Comparison of ENCODE assay signal across 13 cellular contexts in genomic region chr3:141798455-141798854, GRCh38. TPM values are rescaled to one million over a fixed set of nuclear protein-coding genes. Genes with fewer than 3 reads are reported as not detected.
DNase-seq lines count a peak whose midpoint lies in the region; FAIRE-seq and TF ChIP-seq lines count a peak whose summit lies in the region.
"Had no signal": no experiment of that assay in that cellular context is flagged by ENCODE, and none has a peak within 500 bp of the region (broad histone marks: within the 10 kb centered on the region; RNA-seq: fewer than 3 reads in every experiment).

No MANE protein-coding gene starts in this region.

- no peaks in the 10 kb centered on the region for H3K79me1 ChIP-seq in neuronal stem cell (ENCODE audit: low read depth, low read length)

- H3K4me3 ChIP-seq in AG10803 (ENCODE audit: low read length), result no peak overlapping the region
- peak overlapping the region; percentile 60 for H3K4me3 ChIP-seq in SJCRH30
- H3K4me3 ChIP-seq in fibroblast of pulmonary artery (replicated peaks; ENCODE audit: low read depth, low read length), result no peak overlapping the region
- no peak overlapping the region for H3K4me3 ChIP-seq in neuronal stem cell (ENCODE audit: low read length in 2 of 2)
- H3K4me3 ChIP-seq in BE2C (ENCODE audit: low read depth, low read length), result no peak overlapping the region
- H3K4me3 ChIP-seq in GM23248, result no peak overlapping the region

- H3K9me3 ChIP-seq in SJCRH30 (replicated peaks) (no peaks in the 10 kb centered on the region), neuronal stem cell (replicated peaks in 1 of 2; ENCODE audit: control insufficient read depth in 2 of 2, insufficient read depth in 1 of 2, low read depth in 1 of 2, low read length in 2 of 2) (no peaks in the 10 kb centered on the region), BE2C (no peaks in the 10 kb centered on the region), GM23248 (ENCODE audit: low read depth) (no peaks in the 10 kb centered on the region)

- no peak overlapping the region for H2BK12ac ChIP-seq in neuronal stem cell (ENCODE audit: low read length)

- peak; percentile 42 for DNase-seq in AG10803 (ENCODE audit: low read depth)
- DNase-seq in SJCRH30, result peak; percentile 27 to 29
- peak; percentile 16 for DNase-seq in fibroblast of pulmonary artery (ENCODE audit: low read depth)
- DNase-seq in neuronal stem cell (ENCODE audit: low spot score), result no peak
- no peak for DNase-seq in BE2C
- DNase-seq in D721Med (ENCODE audit: insufficient read length, low spot score), result no peak
- no peak for DNase-seq in GM23248
- DNase-seq in medulla oblongata (ENCODE audit: extremely low spot score), result no peak
- DNase-seq: C1 segment of cervical spinal cord, hypothalamus, NCI-H2171 treated with DMSO at 0.1 percent for 48 hours had no signal

- no peak overlapping the region for H3K4ac ChIP-seq in neuronal stem cell (ENCODE audit: low read length)

- H3F3A ChIP-seq in GM23248 (ENCODE audit: insufficient read depth), result peaks cover 8% of the 10 kb centered on the region; the same call in 1 of the 2 replicates

- H3K4me2 ChIP-seq in neuronal stem cell (ENCODE audit: insufficient read depth, low read length, poor library complexity, severe bottlenecking), result no peak overlapping the region
- H3K4me2 ChIP-seq in GM23248 (ENCODE audit: unreplicated experiment), result no peak overlapping the region

- H2AFZ ChIP-seq in neuronal stem cell (ENCODE audit: low read length), result peak overlapping the region; percentile 6
- H2AFZ ChIP-seq in GM23248, result no peak overlapping the region

- H3K14ac ChIP-seq in neuronal stem cell (ENCODE audit: low read length), result no peak overlapping the region

- no peaks in the 10 kb centered on the region for H3K9me2 ChIP-seq in GM23248 (ENCODE audit: insufficient read depth)

- in situ Hi-C loops in GM23248 (cut with MboI), result no loop called here

- peak overlapping the region; percentile 81 for H3K18ac ChIP-seq in neuronal stem cell (ENCODE audit: low read length)

- no peak overlapping the region for H3K23ac ChIP-seq in neuronal stem cell (ENCODE audit: low read depth, low read length, poor library complexity)

- H2BK5ac ChIP-seq in neuronal stem cell (ENCODE audit: low read length), result peak overlapping the region; percentile 7

- no peaks in the 10 kb centered on the region for H3K79me2 ChIP-seq in GM23248 (ENCODE audit: insufficient read depth)

- FAIRE-seq in D721Med (lab: Jason Lieb, UNC), result no peak

- TF ChIP-seq CTCF in AG10803 (conservative IDR thresholded peaks at IDR 0.05; ENCODE audit: low read length), result no peak
- no peak for TF ChIP-seq CTCF in fibroblast of pulmonary artery (IDR thresholded peaks at IDR 0.05; ENCODE audit: low read length, missing control alignments)
- TF ChIP-seq CTCF in BE2C (IDR thresholded peaks at IDR 0.05; ENCODE audit: low read depth, low read length), result no peak
- TF ChIP-seq CTCF in D721Med (IDR thresholded peaks at IDR 0.05; ENCODE audit: insufficient read depth, missing control alignments), result no peak

- no CpG with 5 or more reads among the region's 11 CpGs for WGBS in neuronal stem cell (ENCODE audit: extremely low coverage in 2 of 2, insufficient read length in 2 of 2, insufficient replicate concordance in 1 of 2), 2 donors
- WGBS in GM23248 (ENCODE audit: low coverage in 1 of 2, low lambda C conversion rate in 2 of 2, missing lambda C conversion rate in 2 of 2), 2 experiments, result 78 to 81% methylated on average over 10 to 11 of the region's 11 CpGs

- H4K8ac ChIP-seq in neuronal stem cell (ENCODE audit: low read depth, low read length), result no peak overlapping the region

- H3K4me1 ChIP-seq in SJCRH30, result peaks cover 14% of the 10 kb centered on the region; the same call in 1 of the 2 replicates
- peaks cover 11 to 25% of the 10 kb centered on the region in 2 donors for H3K4me1 ChIP-seq in neuronal stem cell (ENCODE audit: control insufficient read depth in 2 of 2, insufficient read depth in 1 of 2, low read depth in 1 of 2, low read length in 2 of 2)
- H3K4me1 ChIP-seq in BE2C, result peaks cover 8% of the 10 kb centered on the region
- peaks cover 9% of the 10 kb centered on the region for H3K4me1 ChIP-seq in GM23248 (ENCODE audit: insufficient read depth)

- H3K27me3 ChIP-seq in SJCRH30 (no peaks in the 10 kb centered on the region), neuronal stem cell (ENCODE audit: control insufficient read depth in 3 of 3, insufficient read depth in 3 of 3, low read depth in 1 of 3, low read length in 3 of 3) (peaks cover 0 to 7% (median 0%) of the 10 kb centered on the region in 3 experiments), BE2C (no peaks in the 10 kb centered on the region), GM23248 (replicated peaks; ENCODE audit: insufficient read depth) (no peaks in the 10 kb centered on the region)

- H2AK5ac ChIP-seq in neuronal stem cell (ENCODE audit: low read depth, low read length), result no peak overlapping the region

- H3K9ac ChIP-seq in neuronal stem cell (ENCODE audit: low read depth, low read length, poor library complexity) (no peak overlapping the region), GM23248 (no peak overlapping the region)

- H3K27ac ChIP-seq in SJCRH30, result no peak overlapping the region
- H3K27ac ChIP-seq in neuronal stem cell (replicated peaks; ENCODE audit: low read length), result no peak overlapping the region
- H3K27ac ChIP-seq in GM23248, result no peak overlapping the region

- H4K91ac ChIP-seq in neuronal stem cell (ENCODE audit: low read depth, low read length, poor library complexity), result no peak overlapping the region

- H2BK15ac ChIP-seq in neuronal stem cell (ENCODE audit: low read length), result no peak overlapping the region

- H2BK120ac ChIP-seq in neuronal stem cell (ENCODE audit: low read depth, low read length), result no peak overlapping the region

- no peaks in the 10 kb centered on the region for H3K36me3 ChIP-seq in SJCRH30
- no peaks in the 10 kb centered on the region for H3K36me3 ChIP-seq in neuronal stem cell (replicated peaks in 1 of 2; ENCODE audit: control insufficient read depth in 2 of 2, insufficient read depth in 2 of 2, low read length in 2 of 2)
- no peaks in the 10 kb centered on the region for H3K36me3 ChIP-seq in BE2C
- no peaks in the 10 kb centered on the region for H3K36me3 ChIP-seq in GM23248 (ENCODE audit: low read depth)

- no peaks in the 10 kb centered on the region for H4K20me1 ChIP-seq in GM23248 (ENCODE audit: insufficient read depth)

RNA-seq across cellular contexts. Expression of gene GRK7, which starts 35.2 kb away (rescaled TPM):
- 0.20 and 0.30 TPM in 2 replicates for total RNA-seq in SJCRH30 (2014; rRNA removed; shearing (Covaris generic))
- not detected for polyA plus RNA-seq in neuronal stem cell (2013, experiment 1 of 2)
- polyA plus RNA-seq in neuronal stem cell (2013, experiment 2 of 2), result not detected
- polyA plus RNA-seq in BE2C (2012; ENCODE audit: insufficient read depth, insufficient read length, low read depth), result not detected
- total RNA-seq in GM23248 (2014; rRNA removed; shearing (Covaris generic)), result not detected in 2 replicates
- polyA plus RNA-seq in GM23248 (2016; fragmentation: Nextera tagmentation; extraction: Ambion mirVana), result 0.08 TPM in 1 of 2 replicates, not detected in the other
- total RNA-seq: chondrocyte, osteoblast had no signal

Comparison
In these comparisons a context has a peak if more than half of its experiments do, and no peak if none do; other contexts are left out.
1. DNase-seq: peak in AG10803 (single experiment), SJCRH30 (2 of 2) and fibroblast of pulmonary artery (single experiment); none in neuronal stem cell (single experiment), BE2C (single experiment), D721Med (single experiment), GM23248 (single experiment) and medulla oblongata (single experiment).